In genomic region chr9:3290231-3290840, GRCh38 we compare ENCODE assay signal across 17 cellular contexts.
"Had no signal": no experiment of that assay in that cellular context is flagged by ENCODE, and none has a peak within 500 bp of the region (broad histone marks: within the 10 kb centered on the region; RNA-seq: fewer than 3 reads in every experiment).

No MANE protein-coding gene starts in this region.

- H3K27me3 Mint-ChIP-seq: naive B cell had no signal

- H3K4me1 Mint-ChIP-seq: immature natural killer cell, naive B cell had no signal

- H3K4me1 ChIP-seq: colonic mucosa, foreskin keratinocyte, left ventricle myocardium inferior, uterus had no signal

- DNase-seq: colonic mucosa; dermis blood vessel endothelial cell; foreskin keratinocyte; heart left ventricle; hippocampal formation; immature natural killer cell; left ventricle myocardium inferior; mesendoderm; naive B cell; stimulated activated CD4-positive, alpha-beta T cell treated with anti-CD3 and anti-CD28 coated beads, Interleukin-2, amount 100 ng/mL, for 24 hours; stimulated activated naive CD4-positive, alpha-beta T cell; trophoblast cell; uterus had no signal

- H3K9me3 Mint-ChIP-seq: immature natural killer cell, nephron had no signal

- H3K4me3 Mint-ChIP-seq: immature natural killer cell, naive B cell, nephron had no signal

- H3K36me3 ChIP-seq: colonic mucosa, neutrophil, uterus had no signal

- H3K4me3 ChIP-seq: colonic mucosa, heart left ventricle, left ventricle myocardium inferior, lung, uterus had no signal

- H3K27ac Mint-ChIP-seq: immature natural killer cell, nephron had no signal

- ATAC-seq: foreskin keratinocyte, heart left ventricle, sciatic nerve had no signal

- H3K27me3 ChIP-seq: colonic mucosa, foreskin keratinocyte, heart left ventricle, neutrophil, uterus had no signal

- H3K9me3 ChIP-seq: colonic mucosa, heart left ventricle, left ventricle myocardium inferior, neutrophil, uterus had no signal

- H3K27ac ChIP-seq: colonic mucosa, foreskin keratinocyte, heart left ventricle, left ventricle myocardium inferior, neutrophil, uterus had no signal
